Comparison of ENCODE assay signal across 8 cellular contexts in the genomic region with DNA sequence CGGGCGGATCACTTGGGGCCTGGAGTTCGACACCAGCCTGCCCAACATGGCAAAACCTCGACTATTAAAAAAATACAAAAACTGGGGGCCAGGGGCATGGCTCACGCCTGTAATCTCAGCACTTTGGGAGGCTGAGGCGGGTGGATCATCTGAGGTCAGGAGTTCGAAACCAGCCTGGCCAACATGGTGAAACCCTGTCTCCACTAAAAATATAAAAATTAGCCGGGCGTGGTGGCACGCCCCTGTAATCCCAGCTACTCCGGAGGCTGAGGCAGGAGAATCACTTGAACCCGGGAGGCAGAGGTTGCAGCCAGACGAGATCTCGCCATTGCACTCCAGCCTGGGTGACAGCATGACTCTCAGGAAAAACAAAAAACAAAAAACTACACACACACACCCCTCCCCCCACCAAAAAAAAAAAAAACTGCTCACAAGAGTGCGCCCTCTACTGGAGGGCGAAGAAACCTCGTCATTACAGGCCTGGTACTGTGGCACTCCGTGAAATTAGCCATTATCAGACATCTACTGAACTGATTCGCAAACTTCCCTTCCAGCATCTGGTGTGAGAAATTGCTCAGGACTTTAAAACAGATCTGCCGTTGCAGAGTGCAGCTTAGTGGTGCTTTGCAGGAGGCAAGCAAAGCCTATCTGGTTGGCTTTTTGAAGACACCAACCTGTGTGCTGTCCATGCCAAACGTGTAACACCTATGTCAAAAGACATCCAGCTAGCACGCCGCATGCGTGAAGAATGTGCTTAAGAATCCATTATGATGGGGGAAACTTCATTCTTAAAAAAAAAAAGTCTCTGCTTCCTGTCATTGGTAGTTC. TPM values are rescaled to one million over a fixed set of nuclear protein-coding genes. Genes with fewer than 3 reads are reported as not detected.
DNase-seq lines count a peak whose midpoint lies in the region; ATAC-seq and TF ChIP-seq lines count a peak whose summit lies in the region.

No MANE protein-coding gene starts in this region.

- no peak for TF ChIP-seq POLR2A in spleen (IDR thresholded peaks at IDR 0.05)

- peak; percentile 48 to 66 for DNase-seq in NCI-H446 (lab: John Stamatoyannopoulos, UW)
- no peak for DNase-seq in NCI-H446 treated with DMSO at 0.1 percent for 48 hours (lab: John Stamatoyannopoulos, UW)
- peak; percentile 32 for DNase-seq in NCI-H1092 (lab: John Stamatoyannopoulos, UW)
- DNase-seq in T-helper 17 cell, result peak; percentile 27 to 41 (median 35)
- DNase-seq in hepatic stellate cell (ENCODE audit: low spot score), result peak; percentile 11
- DNase-seq in spleen, result no peak
- no peak for DNase-seq in ureter (ENCODE audit: low spot score)

- H3K27ac ChIP-seq in angular gyrus (ENCODE audit: low read depth, low read length) (peak overlapping the region; percentile 88), spleen (peak overlapping the region in 2 of 8 donors; percentile 6 to 31)

- no peaks in the 10 kb centered on the region for H3K36me3 Mint-ChIP-seq in T-helper 17 cell (ENCODE audit: low read depth)

- peak overlapping the region in 1 of 8 donors; percentile 39 for H3K4me3 ChIP-seq in spleen

- H3K4me1 ChIP-seq in spleen, result peaks cover 5 to 37% (median 26%) of the 10 kb centered on the region in 6 donors

- no peaks in the 10 kb centered on the region for H3K9me3 ChIP-seq in T-helper 17 cell (ENCODE audit: control insufficient read depth, low read length, poor library complexity, severe bottlenecking)
- no peaks in the 10 kb centered on the region for H3K9me3 ChIP-seq in spleen

- TF ChIP-seq CTCF in spleen (IDR thresholded peaks at IDR 0.05 in 8 of 11, conservative IDR thresholded peaks at IDR 0.05 in 3 of 11), result peak; percentile 74 to 94 (median 83)

- no peaks in the 10 kb centered on the region for H3K27me3 ChIP-seq in spleen (replicated peaks in 1 of 7)

- H3K4me1 Mint-ChIP-seq in T-helper 17 cell, result peaks cover 12% of the 10 kb centered on the region

- intact Hi-C loops in spleen (cut with DNase I; ENCODE audit: low total_unique reads), result loop anchor here (10.0 kb wide), 1 partner anchor 170 kb away; no protein-coding TSS in a partner anchor

- 29 to 36% (median 35%) methylated on average over 24 of the region's 24 CpGs for WGBS in spleen, 5 donors

- ATAC-seq in T-helper 17 cell, result peak; percentile 90

- H3K36me3 ChIP-seq in spleen, result peaks cover 0 to 34% (median 12%) of the 10 kb centered on the region in 6 donors

- no peaks in the 10 kb centered on the region for H3K27me3 Mint-ChIP-seq in T-helper 17 cell

- no peak overlapping the region for H3K4me3 Mint-ChIP-seq in T-helper 17 cell

- peak overlapping the region; percentile 88 for H3K27ac Mint-ChIP-seq in T-helper 17 cell

RNA-seq across cellular contexts. Expression of gene PPP1R3E, which starts 7.7 kb away (rescaled TPM):
- 10 to 100 TPM; 30.6 to 33.8 TPM for total RNA-seq in T-helper 17 cell
- 10 to 100 TPM; 18.6 to 31.7 (median 20.8) TPM for total RNA-seq in spleen
- 10 to 100 TPM; 22.1 to 36.7 (median 30.3) TPM for polyA plus RNA-seq in spleen
- 28.2 TPM for total RNA-seq in ureter

RNA-seq across cellular contexts. Expression of gene HOMEZ, which starts 9.0 kb away (rescaled TPM):
- total RNA-seq in T-helper 17 cell (1 to 10 TPM; 4.6 to 5.7 TPM), spleen (10 to 100 TPM in 2 of 7 donors, 1 to 10 TPM in 5; 7.3 to 13.0 (median 9.1) TPM), ureter (32.7 TPM)
- polyA plus RNA-seq in spleen, result 1 to 10 TPM; 3.1 to 5.4 (median 5.0) TPM

RNA-seq across cellular contexts. Expression of gene BCL2L2, which starts 11.7 kb away (rescaled TPM):
- total RNA-seq in T-helper 17 cell, result 1 to 10 TPM; 3.5 to 5.0 TPM
- total RNA-seq in spleen, result 10 to 100 TPM; 16.7 to 34.6 (median 24.9) TPM
- 10 to 100 TPM in 1 of 3 donors, 1 to 10 TPM in 2; 5.4 to 19.2 (median 7.5) TPM for polyA plus RNA-seq in spleen
- total RNA-seq in ureter, result 51.1 TPM

RNA-seq across cellular contexts. Expression of gene PABPN1, which starts 26.3 kb away (rescaled TPM):
- total RNA-seq in T-helper 17 cell (100 to 1,000 TPM; 168 to 182 TPM), spleen (100 to 1,000 TPM in 4 of 7 donors, 10 to 100 TPM in 3; 52.1 to 152 (median 132) TPM), ureter (178 TPM)
- 100 to 1,000 TPM; 118 to 146 (median 132) TPM for polyA plus RNA-seq in spleen

RNA-seq across cellular contexts. Expression of gene RNF212B, which starts 57.2 kb away (rescaled TPM):
- total RNA-seq in T-helper 17 cell (under 1 TPM in 1 of 2 donors, not detected in 1; 0.89 TPM), spleen (not detected), ureter (not detected)
- not detected for polyA plus RNA-seq in spleen

Comparison
In these comparisons a context has a peak if more than half of its experiments do, and no peak if none do; other contexts are left out.
1. DNase-seq: peak in NCI-H446 (2 of 2), NCI-H1092 (single experiment), T-helper 17 cell (3 of 3) and hepatic stellate cell (single experiment); none in NCI-H446 treated with DMSO at 0.1 percent for 48 hours (single experiment), spleen (single experiment) and ureter (single experiment).